8 cellular contexts compared by ENCODE assay signal in the genomic region with DNA sequence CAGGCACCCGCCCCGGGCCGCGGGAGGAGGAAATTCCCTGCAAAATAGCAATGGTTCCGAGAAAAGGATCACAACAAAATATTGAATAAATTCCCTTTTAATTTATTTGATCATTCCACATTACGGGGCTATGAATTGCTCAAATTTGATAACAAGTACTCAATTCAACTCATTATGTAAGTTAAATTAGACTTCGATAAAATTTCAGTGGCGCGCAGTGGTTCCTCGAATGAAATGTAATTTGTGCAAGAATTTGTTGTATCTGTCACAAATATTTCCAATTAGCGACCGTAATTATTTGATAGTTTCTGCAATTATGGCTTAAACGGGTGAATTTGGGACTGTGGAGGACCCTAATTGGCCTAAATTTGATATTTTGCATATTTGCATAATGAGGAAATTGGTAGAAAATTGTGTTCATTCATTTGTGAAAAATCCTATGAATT.
DNase-seq lines count a peak whose midpoint lies in the region; ATAC-seq, FAIRE-seq and TF ChIP-seq lines count a peak whose summit lies in the region.

No MANE protein-coding gene starts in this region.

- no peaks in the 10 kb centered on the region for H3F3A ChIP-seq in MM.1S (ENCODE audit: insufficient read depth, low read length)

- H3K9ac ChIP-seq in MM.1S (ENCODE audit: low read length) (no peak overlapping the region), endothelial cell of umbilical vein (replicated peaks; ENCODE audit: extremely low read depth, insufficient read depth, low read length) (no peak overlapping the region)

- no peak overlapping the region for H3K27ac Mint-ChIP-seq in CD14-positive monocyte

- TF ChIP-seq POLR2A in endothelial cell of umbilical vein (IDR thresholded peaks at IDR 0.05; ENCODE audit: low read depth, low read length), result no peak

- H3K4me1 Mint-ChIP-seq in CD14-positive monocyte, result peaks cover 29% of the 10 kb centered on the region

- H3K27me3 Mint-ChIP-seq in CD14-positive monocyte (ENCODE audit: low read depth in 3 of 3), result peaks cover 22 to 88% (median 41%) of the 10 kb centered on the region in 3 donors

- no peaks in the 10 kb centered on the region for H3K79me2 ChIP-seq in MM.1S (ENCODE audit: low read length)
- no peaks in the 10 kb centered on the region for H3K79me2 ChIP-seq in endothelial cell of umbilical vein (ENCODE audit: control insufficient read depth, insufficient read depth, low read length)

- H4K20me1 ChIP-seq in MM.1S (ENCODE audit: insufficient read depth, low read length) (no peaks in the 10 kb centered on the region), endothelial cell of umbilical vein (replicated peaks; ENCODE audit: control insufficient read depth, extremely low read depth, insufficient read depth, low read length) (no peaks in the 10 kb centered on the region)

- intact Hi-C loops in CD14-positive monocyte (cut with micrococcal nuclease) (no loop called here), endothelial cell of umbilical vein (cut with micrococcal nuclease) (loop anchor here (5.0 kb wide), 1 partner anchor 75 kb away; the partner anchor contains the start of gene TBCA)

- H3K4me3 Mint-ChIP-seq in CD14-positive monocyte, result peak overlapping the region; percentile 90 to 95

- H3K9me2 ChIP-seq in MM.1S (replicated peaks; ENCODE audit: insufficient read depth, low read length), result no peaks in the 10 kb centered on the region

- H3K9me3 ChIP-seq in MM.1S (replicated peaks; ENCODE audit: insufficient read depth, low read length) (no peaks in the 10 kb centered on the region), endothelial cell of umbilical vein (replicated peaks; ENCODE audit: control insufficient read depth, insufficient read depth, low read length) (no peaks in the 10 kb centered on the region), neuron (ENCODE audit: low read length) (peaks cover 2% of the 10 kb centered on the region)

- FAIRE-seq in endothelial cell of umbilical vein (lab: Jason Lieb, UNC), result no peak

- H3K36me3 ChIP-seq in MM.1S (replicated peaks; ENCODE audit: insufficient read depth, low read length) (no peaks in the 10 kb centered on the region), endothelial cell of umbilical vein (ENCODE audit: control insufficient read depth in 2 of 2, extremely low read depth in 1 of 2, insufficient read depth in 2 of 2, low read length in 2 of 2) (no peaks in the 10 kb centered on the region), neuron (ENCODE audit: insufficient read depth, low read length) (no peaks in the 10 kb centered on the region)

- no TSS peak for BruUV-seq in endothelial cell of umbilical vein (replicated peaks; lab: Mats Ljungman, UMichigan)

- H2AFZ ChIP-seq in MM.1S (ENCODE audit: low read length) (peak overlapping the region; percentile 74), endothelial cell of umbilical vein (ENCODE audit: low read depth, low read length) (peak overlapping the region; percentile 70), neuron (ENCODE audit: low read depth, low read length) (no peak overlapping the region)

- no peaks in the 10 kb centered on the region for H3K9me1 ChIP-seq in endothelial cell of umbilical vein (replicated peaks; ENCODE audit: control insufficient read depth, extremely low read depth, insufficient read depth, low read length)

- H3K9me3 Mint-ChIP-seq in CD14-positive monocyte, result peaks cover 0 to 18% (median 10%) of the 10 kb centered on the region in 7 donors

- ATAC-seq in foreskin keratinocyte, result no peak

- CTCF ChIA-PET in endothelial cell of umbilical vein (lab: Charles Lee), result interaction anchor here (1.0 to 1.4 kb wide), 4 partner anchors 9 to 206 kb away, joined by 3 to 4 read pairs (median 3); no protein-coding TSS in a partner anchor

- no peak for DNase-seq in CD14-positive monocyte (ENCODE audit: low spot score)
- no peak for DNase-seq in MM.1S
- DNase-seq in endothelial cell of umbilical vein (ENCODE audit: low read depth, low spot score), result peak; percentile 9
- no peak for DNase-seq in SIG-M5 (lab: John Stamatoyannopoulos, UW)
- DNase-seq in NCI-H2029 treated with DMSO at 0.1 percent for 48 hours (lab: John Stamatoyannopoulos, UW), result no peak
- no peak for DNase-seq in GM10266 (ENCODE audit: extremely low spot score)
- DNase-seq in foreskin keratinocyte, result no peak

- peaks cover 11 to 19% of the 10 kb centered on the region in 2 donors for H3K36me3 Mint-ChIP-seq in CD14-positive monocyte

- no peaks in the 10 kb centered on the region for H3K27me3 ChIP-seq in MM.1S (replicated peaks; ENCODE audit: insufficient read depth, low read length)
- peaks cover 50 to 52% of the 10 kb centered on the region in 2 experiments for H3K27me3 ChIP-seq in endothelial cell of umbilical vein (ENCODE audit: control insufficient read depth in 2 of 2, insufficient read depth in 2 of 2, low read length in 2 of 2)
- peaks cover 74% of the 10 kb centered on the region for H3K27me3 ChIP-seq in neuron (ENCODE audit: insufficient read depth, low read length)
- peaks cover 98% of the 10 kb centered on the region for H3K27me3 ChIP-seq in foreskin keratinocyte

- no peak for TF ChIP-seq CTCF in CD14-positive monocyte (IDR thresholded peaks at IDR 0.05)
- TF ChIP-seq CTCF in MM.1S (IDR thresholded peaks at IDR 0.05; ENCODE audit: low read length), result no peak
- TF ChIP-seq CTCF in endothelial cell of umbilical vein (IDR thresholded peaks at IDR 0.05; ENCODE audit: extremely low read depth in 1 of 2, insufficient read depth in 1 of 2, low read depth in 1 of 2, low read length in 2 of 2), result no peak
- no peak for TF ChIP-seq CTCF in GM10266 (IDR thresholded peaks at IDR 0.05; ENCODE audit: control insufficient read depth, insufficient read depth, low read depth, missing control alignments)
- no peak for TF ChIP-seq CTCF in foreskin keratinocyte (conservative IDR thresholded peaks at IDR 0.05)

- peak overlapping the region; percentile 49 for H3K4me3 ChIP-seq in MM.1S (ENCODE audit: low read length)
- H3K4me3 ChIP-seq in endothelial cell of umbilical vein (replicated peaks in 1 of 3; ENCODE audit: insufficient read depth in 1 of 3, low read depth in 1 of 3, low read length in 3 of 3), result peak overlapping the region; percentile 28 to 62 (median 44)
- H3K4me3 ChIP-seq in neuron (ENCODE audit: low read length), result peak overlapping the region; percentile 30

- POLR2A ChIA-PET in endothelial cell of umbilical vein (lab: Charles Lee), result no interaction called here

- dilution Hi-C loops in endothelial cell of umbilical vein (cut with MboI; ENCODE audit: extremely low pct_ligation_motif_present, low sequenced_read_pairs), result no loop called here

- H3K4me1 ChIP-seq in MM.1S (ENCODE audit: low read length) (no peaks in the 10 kb centered on the region), endothelial cell of umbilical vein (ENCODE audit: control insufficient read depth, extremely low read depth, insufficient read depth, low read length) (peaks cover 6% of the 10 kb centered on the region), neuron (ENCODE audit: insufficient read depth, low read length) (peaks cover 25% of the 10 kb centered on the region), foreskin keratinocyte (no peaks in the 10 kb centered on the region)

- H3K4me2 ChIP-seq in MM.1S (ENCODE audit: low read depth, low read length) (peak overlapping the region; percentile 46), endothelial cell of umbilical vein (ENCODE audit: insufficient read depth, low read length) (peak overlapping the region; percentile 93)

- H3K27ac ChIP-seq in MM.1S (ENCODE audit: low read length), result no peak overlapping the region
- no peak overlapping the region for H3K27ac ChIP-seq in endothelial cell of umbilical vein (ENCODE audit: insufficient read depth, low read depth, low read length)
- H3K27ac ChIP-seq in foreskin keratinocyte, result no peak overlapping the region

TF ChIP-seq in endothelial cell of umbilical vein, 7 proteins besides CTCF, POLR2A, EP300 and RAD21:
- TF ChIP-seq EZH2 (IDR thresholded peaks at IDR 0.05; ENCODE audit: borderline replicate concordance, low read depth, low read length, severe bottlenecking) (peak; percentile 28), MYC (IDR thresholded peaks at IDR 0.05; ENCODE audit: low read depth, low read length) (no peak)
